11 cellular contexts compared by ENCODE assay signal in genomic region chr5:97095318-97095732, GRCh38.
DNase-seq lines count a peak whose midpoint lies in the region; ATAC-seq lines count a peak whose summit lies in the region.
"Had no signal": no experiment of that assay in that cellular context is flagged by ENCODE, and none has a peak within 500 bp of the region (broad histone marks: within the 10 kb centered on the region; RNA-seq: fewer than 3 reads in every experiment).

No MANE protein-coding gene starts in this region.

- peak; percentile 11 for ATAC-seq in GM18499 (IDR thresholded peaks at IDR 0.05; ENCODE audit: insufficient read depth, unreplicated experiment)
- ATAC-seq in GM19351 (IDR thresholded peaks at IDR 0.05; ENCODE audit: unreplicated experiment) = peak; percentile 35
- peak; percentile 32 for ATAC-seq in HG02798 (IDR thresholded peaks at IDR 0.05; ENCODE audit: poor library complexity, unreplicated experiment)
- ATAC-seq in HG03520 (IDR thresholded peaks at IDR 0.05; ENCODE audit: unreplicated experiment) = peak; percentile 29
- ATAC-seq: HepG2 had no signal

- no peak for DNase-seq in stimulated activated CD4-positive, alpha-beta T cell treated with anti-CD3 and anti-CD28 coated beads, Interleukin-15, amount 100 ng/mL, for 24 hours
- DNase-seq in NCI-H2171 (lab: John Stamatoyannopoulos, UW) (no peak), NCI-H526 treated with DMSO at 0.1 percent for 48 hours (lab: John Stamatoyannopoulos, UW) (no peak), SIG-M5 (lab: John Stamatoyannopoulos, UW) (no peak)
- DNase-seq: NCI-H345, upper lobe of left lung had no signal
